In the genomic region with DNA sequence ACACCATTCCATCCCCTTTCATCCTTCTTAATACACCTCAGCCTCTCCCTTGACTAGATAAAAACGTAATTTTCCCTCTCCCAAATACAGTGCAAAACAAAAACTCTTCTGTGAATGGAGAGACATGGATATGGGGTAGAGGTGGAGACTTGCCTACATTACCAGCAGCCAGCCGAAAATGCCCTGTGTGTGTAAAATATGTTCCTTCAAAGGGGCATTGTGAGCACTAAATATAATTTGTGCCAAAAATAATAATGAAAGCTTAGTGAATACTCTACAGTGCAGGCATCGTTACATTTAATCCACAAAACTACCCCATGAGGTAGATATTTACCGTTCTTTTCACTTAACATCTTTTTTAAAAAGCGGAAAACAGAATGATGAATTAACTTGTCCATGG, we compare ENCODE assay signal across 10 cellular contexts. TPM values are rescaled to one million over a fixed set of nuclear protein-coding genes. Genes with fewer than 3 reads are reported as not detected.
DNase-seq lines count a peak whose midpoint lies in the region; ATAC-seq, FAIRE-seq and TF ChIP-seq lines count a peak whose summit lies in the region.
"Had no signal": no experiment of that assay in that cellular context is flagged by ENCODE, and none has a peak within 500 bp of the region (broad histone marks: within the 10 kb centered on the region; RNA-seq: fewer than 3 reads in every experiment).

No MANE protein-coding gene starts in this region.

- peak overlapping the region; percentile 61 to 76 (median 75) for H3K4me3 ChIP-seq in keratinocyte (ENCODE audit: control insufficient read depth in 2 of 3, extremely low read depth in 1 of 3, insufficient read depth in 2 of 3, low read depth in 1 of 3, low read length in 3 of 3)
- peak overlapping the region; percentile 89 to 98 for H3K4me3 ChIP-seq in stomach smooth muscle (ENCODE audit: low read length in 2 of 2)

- peaks cover 41% of the 10 kb centered on the region for H3K4me1 Mint-ChIP-seq in activated CD4-positive, alpha-beta T cell treated with anti-CD3 and anti-CD28 coated beads for 36 hours
- peaks cover 33% of the 10 kb centered on the region for H3K4me1 Mint-ChIP-seq in activated naive CD8-positive, alpha-beta T cell treated with anti-CD3 and anti-CD28 coated beads for 36 hours

- H3K4me1 ChIP-seq in keratinocyte (ENCODE audit: control insufficient read depth, extremely low read depth, insufficient read depth, low read length) (peaks cover 18% of the 10 kb centered on the region), stomach smooth muscle (ENCODE audit: control insufficient read depth, insufficient read depth, low read length) (peaks cover 12% of the 10 kb centered on the region)

- H3K27me3 ChIP-seq in keratinocyte (ENCODE audit: control insufficient read depth, extremely low read depth, insufficient read depth, low read length): no peaks in the 10 kb centered on the region
- no peaks in the 10 kb centered on the region for H3K27me3 ChIP-seq in stomach smooth muscle (ENCODE audit: control insufficient read depth in 1 of 2, insufficient read depth in 2 of 2, low read length in 2 of 2)

- H3K4me2 ChIP-seq in keratinocyte (ENCODE audit: control insufficient read depth, extremely low read depth, insufficient read depth, low read depth, low read length): peak overlapping the region; percentile 96

- POLR2A ChIA-PET in activated CD4-positive, alpha-beta T cell treated with anti-CD3 and anti-CD28 coated beads for 36 hours (lab: Charles Lee): no interaction called here

- peaks cover 25% of the 10 kb centered on the region for H3K9me3 Mint-ChIP-seq in activated CD4-positive, alpha-beta T cell treated with anti-CD3 and anti-CD28 coated beads for 36 hours (ENCODE audit: low read depth)
- peaks cover 30% of the 10 kb centered on the region for H3K9me3 Mint-ChIP-seq in activated naive CD8-positive, alpha-beta T cell treated with anti-CD3 and anti-CD28 coated beads for 36 hours

- H2AFZ ChIP-seq in keratinocyte (ENCODE audit: control insufficient read depth, low read length): peak overlapping the region; percentile 97

- no peak for FAIRE-seq in keratinocyte (lab: Jason Lieb, UNC)

- ATAC-seq in activated CD4-positive, alpha-beta T cell treated with anti-CD3 and anti-CD28 coated beads for 36 hours: no peak

- intact Hi-C loops in activated CD4-positive, alpha-beta T cell treated with anti-CD3 and anti-CD28 coated beads for 36 hours (cut with DNase I, micrococcal nuclease): loop anchor here (5.0 to 10.0 kb wide), 7 partner anchors 327 to 1927 kb away; a partner anchor contains a TSS

- peaks cover 33% of the 10 kb centered on the region for H3K79me2 ChIP-seq in keratinocyte (ENCODE audit: control insufficient read depth, insufficient read depth, low read length)

- H3K36me3 Mint-ChIP-seq in activated CD4-positive, alpha-beta T cell treated with anti-CD3 and anti-CD28 coated beads for 36 hours (ENCODE audit: low read depth): peaks cover 29% of the 10 kb centered on the region
- H3K36me3 Mint-ChIP-seq in activated naive CD8-positive, alpha-beta T cell treated with anti-CD3 and anti-CD28 coated beads for 36 hours: peaks cover 35% of the 10 kb centered on the region

- dilution Hi-C loops in keratinocyte (cut with MboI; ENCODE audit: extremely low pct_ligation_motif_present, low sequenced_read_pairs): no loop called here

- no peak for TF ChIP-seq CTCF in keratinocyte (optimal IDR thresholded peaks at IDR 0.05 in 1 of 3, IDR thresholded peaks at IDR 0.05 in 1 of 3, conservative IDR thresholded peaks at IDR 0.05 in 1 of 3; ENCODE audit: extremely low read depth in 1 of 3, insufficient read depth in 2 of 3, low read length in 3 of 3)

- H3K36me3 ChIP-seq in keratinocyte (ENCODE audit: control insufficient read depth in 2 of 2, extremely low read depth in 1 of 2, insufficient read depth in 2 of 2, low read length in 2 of 2) (no peaks in the 10 kb centered on the region), stomach smooth muscle (ENCODE audit: control insufficient read depth in 2 of 2, insufficient read depth in 2 of 2, low read length in 2 of 2) (no peaks in the 10 kb centered on the region)
- H3K36me3 ChIP-seq: HAP-1 had no signal

- H4K20me1 ChIP-seq in keratinocyte (ENCODE audit: control insufficient read depth, extremely low read depth, insufficient read depth, low read length): no peaks in the 10 kb centered on the region

- H3K27ac Mint-ChIP-seq in activated CD4-positive, alpha-beta T cell treated with anti-CD3 and anti-CD28 coated beads for 36 hours: peak overlapping the region; percentile 97
- peak overlapping the region; percentile 96 for H3K27ac Mint-ChIP-seq in activated naive CD8-positive, alpha-beta T cell treated with anti-CD3 and anti-CD28 coated beads for 36 hours

- H3K9me1 ChIP-seq in keratinocyte (ENCODE audit: control insufficient read depth, extremely low read depth, insufficient read depth, low read length): no peaks in the 10 kb centered on the region

- CTCF ChIA-PET in activated CD4-positive, alpha-beta T cell treated with anti-CD3 and anti-CD28 coated beads for 36 hours (lab: Charles Lee): interaction anchor here (0.6 to 0.8 kb wide), 2 partner anchors 598 to 865 kb away, joined by 3 read pairs; no protein-coding TSS in a partner anchor

- H3K9ac ChIP-seq in keratinocyte (ENCODE audit: control insufficient read depth, extremely low read depth, insufficient read depth, low read length) (peak overlapping the region; percentile 84), stomach smooth muscle (ENCODE audit: low read length in 2 of 2) (peak overlapping the region; percentile 82 to 96)

- DNase-seq in activated CD4-positive, alpha-beta T cell treated with anti-CD3 and anti-CD28 coated beads for 36 hours: no peak
- DNase-seq in activated CD4-positive, alpha-beta T cell treated with anti-CD3 and anti-CD28 coated beads, Interleukin-2, amount 50 U/mL, for 4 hours: no peak
- no peak for DNase-seq in activated naive CD8-positive, alpha-beta T cell treated with anti-CD3 and anti-CD28 coated beads for 36 hours
- DNase-seq in keratinocyte (ENCODE audit: low read depth, low spot score): no peak
- DNase-seq in NCI-H510A treated with DMSO at 0.1 percent for 48 hours (lab: John Stamatoyannopoulos, UW): no peak
- DNase-seq in LoVo (ENCODE audit: low spot score): no peak
- no peak for DNase-seq in NCI-H446 treated with DMSO at 0.1 percent for 48 hours (lab: John Stamatoyannopoulos, UW)
- DNase-seq: NCI-H1694 treated with DMSO at 0.1 percent for 48 hours had no signal

- peaks cover 6% of the 10 kb centered on the region for H3K27me3 Mint-ChIP-seq in activated CD4-positive, alpha-beta T cell treated with anti-CD3 and anti-CD28 coated beads for 36 hours
- peaks cover 1% of the 10 kb centered on the region for H3K27me3 Mint-ChIP-seq in activated naive CD8-positive, alpha-beta T cell treated with anti-CD3 and anti-CD28 coated beads for 36 hours

- peaks cover 9% of the 10 kb centered on the region for H3K9me3 ChIP-seq in keratinocyte (ENCODE audit: control insufficient read depth, low read depth, low read length)
- no peaks in the 10 kb centered on the region for H3K9me3 ChIP-seq in stomach smooth muscle (ENCODE audit: control insufficient read depth in 2 of 2, low read length in 2 of 2)

- peak overlapping the region; percentile 83 for H3K27ac ChIP-seq in keratinocyte (ENCODE audit: control insufficient read depth, insufficient read depth, low read length)
- H3K27ac ChIP-seq in stomach smooth muscle (ENCODE audit: low read length): peak overlapping the region; percentile 89

- peak overlapping the region; percentile 83 for H3K4me3 Mint-ChIP-seq in activated CD4-positive, alpha-beta T cell treated with anti-CD3 and anti-CD28 coated beads for 36 hours
- H3K4me3 Mint-ChIP-seq in activated naive CD8-positive, alpha-beta T cell treated with anti-CD3 and anti-CD28 coated beads for 36 hours: peak overlapping the region; percentile 88

RNA-seq across cellular contexts. Expression of a gene that starts 1.0 kb away (rescaled TPM):
- 10 to 100 TPM; 38.1 to 39.9 TPM for total RNA-seq in activated CD4-positive, alpha-beta T cell treated with anti-CD3 and anti-CD28 coated beads for 36 hours
- 10 to 100 TPM; 40.9 to 41.1 TPM for total RNA-seq in activated naive CD8-positive, alpha-beta T cell treated with anti-CD3 and anti-CD28 coated beads for 36 hours
- 40.4 to 49.6 TPM (median 48.3 TPM) in 3 replicates for polyA plus RNA-seq in keratinocyte
- polyA plus RNA-seq in keratinocyte (2011; ENCODE audit: low read depth): 12.0 TPM
- polyA plus RNA-seq in keratinocyte (2011; cell fraction: cytosol; rRNA removed): 39.6 and 50.9 TPM in 2 replicates
- polyA plus RNA-seq in keratinocyte (2011; cell fraction: nucleus; rRNA removed): 76.9 and 84.0 TPM in 2 replicates
- 8.4 and 31.3 TPM in 2 replicates for polyA plus RNA-seq in keratinocyte (2012; ENCODE audit: low replicate concordance)
- polyA minus RNA-seq in keratinocyte: 27.0 to 79.5 TPM (median 67.1 TPM) in 3 replicates
- polyA minus RNA-seq in keratinocyte (2011; cell fraction: cytosol; rRNA and poly(A)+ RNA removed): 41.6 TPM
- 9.2 and 36.5 TPM in 2 replicates for polyA minus RNA-seq in keratinocyte (2011; cell fraction: nucleus; rRNA and poly(A)+ RNA removed)

RNA-seq across cellular contexts. Expression of a gene that starts 43.3 kb away (rescaled TPM):
- under 1 TPM; 0.69 to 0.74 TPM for total RNA-seq in activated CD4-positive, alpha-beta T cell treated with anti-CD3 and anti-CD28 coated beads for 36 hours
- total RNA-seq in activated naive CD8-positive, alpha-beta T cell treated with anti-CD3 and anti-CD28 coated beads for 36 hours: 1 to 10 TPM; 2.5 to 3.8 TPM
- 19.0 to 25.3 TPM (median 19.7 TPM) in 3 replicates for polyA plus RNA-seq in keratinocyte
- polyA plus RNA-seq in keratinocyte (2011; ENCODE audit: low read depth): 12.6 TPM
- 8.5 and 17.4 TPM in 2 replicates for polyA plus RNA-seq in keratinocyte (2011; cell fraction: cytosol; rRNA removed)
- polyA plus RNA-seq in keratinocyte (2011; cell fraction: nucleus; rRNA removed): 26.3 and 34.6 TPM in 2 replicates
- polyA plus RNA-seq in keratinocyte (2012; ENCODE audit: low replicate concordance): 30.7 and 61.7 TPM in 2 replicates
- 8.9 to 30.3 TPM (median 10.4 TPM) in 3 replicates for polyA minus RNA-seq in keratinocyte
- 61.8 TPM for polyA minus RNA-seq in keratinocyte (2011; cell fraction: cytosol; rRNA and poly(A)+ RNA removed)
- polyA minus RNA-seq in keratinocyte (2011; cell fraction: nucleus; rRNA and poly(A)+ RNA removed): 28.4 and 32.3 TPM in 2 replicates
